1 cellular context compared by ENCODE assay signal in genomic region chr17:43170766-43171681, GRCh38.
TF ChIP-seq lines count a peak whose summit lies in the region.

NBR1 (plus strand) TSS chr17:43171214; CDS start chr17:43175800, 4,586 bp downstream.

TF ChIP-seq in WTC11, 78 proteins besides CTCF, POLR2A, EP300 and RAD21 (continued from another document):
- TF ChIP-seq AFF4 (CRISPR knock-in tag; IDR thresholded peaks at IDR 0.05; ENCODE audit: borderline replicate concordance) (no peak), ZNF396 (CRISPR knock-in tag; IDR thresholded peaks at IDR 0.05; ENCODE audit: borderline replicate concordance) (no peak), FOXP1 (CRISPR knock-in tag; IDR thresholded peaks at IDR 0.05; ENCODE audit: borderline replicate concordance) (peak; percentile 34; the same call in 1 of the 2 replicates)
